Comparison of ENCODE assay signal across 1 cellular context in the genomic region with DNA sequence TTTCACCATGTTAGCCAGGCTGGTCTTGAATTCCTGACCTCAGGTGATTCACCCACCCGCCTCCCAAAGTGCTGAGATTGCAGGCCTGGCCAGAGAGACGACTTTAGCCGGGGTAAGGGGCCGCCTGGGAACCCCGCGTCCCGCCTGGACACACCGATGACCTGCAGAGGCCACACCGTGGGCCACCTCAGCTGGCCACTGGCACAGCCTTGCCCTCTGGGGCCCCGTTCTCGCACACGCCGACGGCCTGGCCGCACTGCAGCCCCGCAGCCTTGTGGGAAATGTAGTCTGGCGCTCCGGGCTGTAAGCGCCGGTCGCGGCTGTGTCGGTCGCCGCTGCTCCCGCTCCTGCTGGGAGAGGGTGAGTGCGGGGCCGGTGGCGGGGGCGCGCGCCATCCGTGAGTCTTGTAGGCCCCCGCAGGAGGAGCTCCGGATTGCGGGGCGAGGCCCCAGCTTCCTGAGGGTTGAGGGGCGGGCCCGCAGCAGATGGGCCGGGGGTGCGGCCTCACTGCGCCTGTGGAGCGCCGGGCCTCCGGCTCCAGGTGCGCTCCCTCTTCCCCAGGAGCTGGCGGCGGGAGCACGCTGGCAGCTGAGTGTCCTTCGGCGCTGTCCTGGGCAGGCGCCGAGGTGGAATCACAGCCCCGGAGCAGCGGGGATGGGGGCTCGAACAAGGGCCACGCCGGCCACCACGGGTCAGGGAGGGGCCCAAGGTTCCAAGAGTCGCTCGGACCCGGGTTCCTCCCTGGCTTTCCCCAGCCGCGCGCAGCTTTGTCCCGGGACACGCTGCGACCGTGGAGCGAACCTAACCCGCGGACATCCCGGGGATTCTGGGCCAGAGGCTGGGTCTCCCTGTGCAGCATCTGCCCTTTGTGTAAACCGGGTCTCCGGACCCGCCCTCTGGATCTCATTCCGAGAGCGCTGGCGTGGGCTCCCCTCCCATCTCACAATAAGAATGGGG.
TF ChIP-seq lines count a peak whose summit lies in the region.

A gene (plus strand): TSS at position 299 of the 957 bp plus-strand sequence. CDS start 35,401 bp downstream, outside the sequence.

TF ChIP-seq in HepG2, 621 proteins besides CTCF, POLR2A, EP300 and RAD21 (continued from another document and continues in another):
- TF ChIP-seq, protein P1, sequence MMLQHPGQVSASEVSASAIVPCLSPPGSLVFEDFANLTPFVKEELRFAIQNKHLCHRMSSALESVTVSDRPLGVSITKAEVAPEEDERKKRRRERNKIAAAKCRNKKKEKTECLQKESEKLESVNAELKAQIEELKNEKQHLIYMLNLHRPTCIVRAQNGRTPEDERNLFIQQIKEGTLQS (CRISPR knock-in tag; IDR thresholded peaks at IDR 0.05): no peak
- TF ChIP-seq, protein P2, sequence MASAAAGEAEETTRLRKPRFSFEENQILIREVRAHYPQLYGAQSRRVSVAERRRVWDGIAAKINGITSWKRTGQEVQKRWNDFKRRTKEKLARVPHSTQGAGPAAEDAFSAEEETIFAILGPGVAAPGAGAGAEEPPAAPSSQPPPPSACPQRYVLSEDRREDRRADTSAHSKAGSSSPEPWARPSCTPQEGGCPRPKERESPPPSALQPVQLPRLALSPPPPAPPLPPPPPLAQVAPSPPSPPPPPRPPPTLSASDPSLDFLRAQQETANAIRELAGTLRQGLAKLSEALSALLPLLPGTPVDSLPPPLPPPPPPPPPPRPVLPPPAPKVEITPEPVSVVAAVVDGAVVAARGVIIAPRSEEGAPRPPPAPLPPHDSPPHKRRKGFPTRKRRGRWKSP (CRISPR knock-in tag; IDR thresholded peaks at IDR 0.05): no peak
- TF ChIP-seq, protein P3, sequence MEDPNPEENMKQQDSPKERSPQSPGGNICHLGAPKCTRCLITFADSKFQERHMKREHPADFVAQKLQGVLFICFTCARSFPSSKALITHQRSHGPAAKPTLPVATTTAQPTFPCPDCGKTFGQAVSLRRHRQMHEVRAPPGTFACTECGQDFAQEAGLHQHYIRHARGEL (CRISPR knock-in tag; IDR thresholded peaks at IDR 0.05): no peak
- TF ChIP-seq, protein P4, sequence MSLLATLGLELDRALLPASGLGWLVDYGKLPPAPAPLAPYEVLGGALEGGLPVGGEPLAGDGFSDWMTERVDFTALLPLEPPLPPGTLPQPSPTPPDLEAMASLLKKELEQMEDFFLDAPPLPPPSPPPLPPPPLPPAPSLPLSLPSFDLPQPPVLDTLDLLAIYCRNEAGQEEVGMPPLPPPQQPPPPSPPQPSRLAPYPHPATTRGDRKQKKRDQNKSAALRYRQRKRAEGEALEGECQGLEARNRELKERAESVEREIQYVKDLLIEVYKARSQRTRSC (CRISPR knock-in tag; IDR thresholded peaks at IDR 0.05; ENCODE audit: low read depth): no peak
- TF ChIP-seq MYC (CRISPR knock-in tag; IDR thresholded peaks at IDR 0.05; ENCODE audit: borderline replicate concordance) (peak; percentile 57), JUND (CRISPR knock-in tag; IDR thresholded peaks at IDR 0.05) (no peak), ARHGAP35 (CRISPR knock-in tag; IDR thresholded peaks at IDR 0.05; ENCODE audit: borderline replicate concordance) (no peak), ZNF33B (CRISPR knock-in tag; IDR thresholded peaks at IDR 0.05) (no peak), REL (CRISPR knock-in tag; conservative IDR thresholded peaks at IDR 0.05) (no peak), ZNF776 (CRISPR knock-in tag; IDR thresholded peaks at IDR 0.05) (no peak), FOSL1 (CRISPR knock-in tag; IDR thresholded peaks at IDR 0.05; ENCODE audit: borderline replicate concordance) (no peak), ZNF546 (CRISPR knock-in tag; conservative IDR thresholded peaks at IDR 0.05) (0 out of 2 replicates have a peak, but pooled peaks have one; percentile 49), BCL6 (CRISPR knock-in tag; IDR thresholded peaks at IDR 0.05) (no peak), YY1 (IDR thresholded peaks at IDR 0.05; ENCODE audit: insufficient read depth, insufficient replicate concordance, low read depth, low read length) (peak; percentile 13), MTF2 (CRISPR knock-in tag; IDR thresholded peaks at IDR 0.05; ENCODE audit: borderline replicate concordance) (no peak; the same call in 1 of the 2 replicates), ZNF709 (CRISPR knock-in tag; IDR thresholded peaks at IDR 0.05) (no peak; the same call in 1 of the 2 replicates), MED1 (CRISPR knock-in tag; IDR thresholded peaks at IDR 0.05) (peak; percentile 28; the same call in 1 of the 2 replicates), ZFX (CRISPR knock-in tag; IDR thresholded peaks at IDR 0.05; ENCODE audit: low read depth) (peak; percentile 90), ZNF20 (CRISPR knock-in tag; IDR thresholded peaks at IDR 0.05) (0 out of 2 replicates have a peak, but pooled peaks have one; percentile 42), ZNF143 (CRISPR knock-in tag; IDR thresholded peaks at IDR 0.05) (peak; percentile 90), ZNF557 (CRISPR knock-in tag; IDR thresholded peaks at IDR 0.05) (no peak), TEAD3 (CRISPR knock-in tag; optimal IDR thresholded peaks at IDR 0.05; ENCODE audit: borderline replicate concordance) (no peak), ZNF550 (CRISPR knock-in tag; IDR thresholded peaks at IDR 0.05; ENCODE audit: borderline replicate concordance) (no peak), MBNL3 (CRISPR knock-in tag; conservative IDR thresholded peaks at IDR 0.05) (no peak), ZNF790 (CRISPR knock-in tag; IDR thresholded peaks at IDR 0.05; ENCODE audit: borderline replicate concordance) (no peak), SKI (IDR thresholded peaks at IDR 0.05; ENCODE audit: partially characterized antibody) (no peak), RBFOX2 (IDR thresholded peaks at IDR 0.05; ENCODE audit: low read depth, low read length) (peak; percentile 83)
- TF ChIP-seq, protein P5, sequence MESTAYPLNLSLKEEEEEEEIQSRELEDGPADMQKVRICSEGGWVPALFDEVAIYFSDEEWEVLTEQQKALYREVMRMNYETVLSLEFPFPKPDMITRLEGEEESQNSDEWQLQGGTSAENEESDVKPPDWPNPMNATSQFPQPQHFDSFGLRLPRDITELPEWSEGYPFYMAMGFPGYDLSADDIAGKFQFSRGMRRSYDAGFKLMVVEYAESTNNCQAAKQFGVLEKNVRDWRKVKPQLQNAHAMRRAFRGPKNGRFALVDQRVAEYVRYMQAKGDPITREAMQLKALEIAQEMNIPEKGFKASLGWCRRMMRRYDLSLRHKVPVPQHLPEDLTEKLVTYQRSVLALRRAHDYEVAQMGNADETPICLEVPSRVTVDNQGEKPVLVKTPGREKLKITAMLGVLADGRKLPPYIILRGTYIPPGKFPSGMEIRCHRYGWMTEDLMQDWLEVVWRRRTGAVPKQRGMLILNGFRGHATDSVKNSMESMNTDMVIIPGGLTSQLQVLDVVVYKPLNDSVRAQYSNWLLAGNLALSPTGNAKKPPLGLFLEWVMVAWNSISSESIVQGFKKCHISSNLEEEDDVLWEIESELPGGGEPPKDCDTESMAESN (CRISPR knock-in tag; conservative IDR thresholded peaks at IDR 0.05): no peak
- TF ChIP-seq, protein P6, sequence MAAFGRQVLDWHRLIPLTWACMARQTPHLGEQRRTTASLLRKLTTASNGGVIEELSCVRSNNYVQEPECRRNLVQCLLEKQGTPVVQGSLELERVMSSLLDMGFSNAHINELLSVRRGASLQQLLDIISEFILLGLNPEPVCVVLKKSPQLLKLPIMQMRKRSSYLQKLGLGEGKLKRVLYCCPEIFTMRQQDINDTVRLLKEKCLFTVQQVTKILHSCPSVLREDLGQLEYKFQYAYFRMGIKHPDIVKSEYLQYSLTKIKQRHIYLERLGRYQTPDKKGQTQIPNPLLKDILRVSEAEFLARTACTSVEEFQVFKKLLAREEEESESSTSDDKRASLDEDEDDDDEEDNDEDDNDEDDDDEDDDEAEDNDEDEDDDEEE (CRISPR knock-in tag; IDR thresholded peaks at IDR 0.05): no peak
- TF ChIP-seq, protein P7, sequence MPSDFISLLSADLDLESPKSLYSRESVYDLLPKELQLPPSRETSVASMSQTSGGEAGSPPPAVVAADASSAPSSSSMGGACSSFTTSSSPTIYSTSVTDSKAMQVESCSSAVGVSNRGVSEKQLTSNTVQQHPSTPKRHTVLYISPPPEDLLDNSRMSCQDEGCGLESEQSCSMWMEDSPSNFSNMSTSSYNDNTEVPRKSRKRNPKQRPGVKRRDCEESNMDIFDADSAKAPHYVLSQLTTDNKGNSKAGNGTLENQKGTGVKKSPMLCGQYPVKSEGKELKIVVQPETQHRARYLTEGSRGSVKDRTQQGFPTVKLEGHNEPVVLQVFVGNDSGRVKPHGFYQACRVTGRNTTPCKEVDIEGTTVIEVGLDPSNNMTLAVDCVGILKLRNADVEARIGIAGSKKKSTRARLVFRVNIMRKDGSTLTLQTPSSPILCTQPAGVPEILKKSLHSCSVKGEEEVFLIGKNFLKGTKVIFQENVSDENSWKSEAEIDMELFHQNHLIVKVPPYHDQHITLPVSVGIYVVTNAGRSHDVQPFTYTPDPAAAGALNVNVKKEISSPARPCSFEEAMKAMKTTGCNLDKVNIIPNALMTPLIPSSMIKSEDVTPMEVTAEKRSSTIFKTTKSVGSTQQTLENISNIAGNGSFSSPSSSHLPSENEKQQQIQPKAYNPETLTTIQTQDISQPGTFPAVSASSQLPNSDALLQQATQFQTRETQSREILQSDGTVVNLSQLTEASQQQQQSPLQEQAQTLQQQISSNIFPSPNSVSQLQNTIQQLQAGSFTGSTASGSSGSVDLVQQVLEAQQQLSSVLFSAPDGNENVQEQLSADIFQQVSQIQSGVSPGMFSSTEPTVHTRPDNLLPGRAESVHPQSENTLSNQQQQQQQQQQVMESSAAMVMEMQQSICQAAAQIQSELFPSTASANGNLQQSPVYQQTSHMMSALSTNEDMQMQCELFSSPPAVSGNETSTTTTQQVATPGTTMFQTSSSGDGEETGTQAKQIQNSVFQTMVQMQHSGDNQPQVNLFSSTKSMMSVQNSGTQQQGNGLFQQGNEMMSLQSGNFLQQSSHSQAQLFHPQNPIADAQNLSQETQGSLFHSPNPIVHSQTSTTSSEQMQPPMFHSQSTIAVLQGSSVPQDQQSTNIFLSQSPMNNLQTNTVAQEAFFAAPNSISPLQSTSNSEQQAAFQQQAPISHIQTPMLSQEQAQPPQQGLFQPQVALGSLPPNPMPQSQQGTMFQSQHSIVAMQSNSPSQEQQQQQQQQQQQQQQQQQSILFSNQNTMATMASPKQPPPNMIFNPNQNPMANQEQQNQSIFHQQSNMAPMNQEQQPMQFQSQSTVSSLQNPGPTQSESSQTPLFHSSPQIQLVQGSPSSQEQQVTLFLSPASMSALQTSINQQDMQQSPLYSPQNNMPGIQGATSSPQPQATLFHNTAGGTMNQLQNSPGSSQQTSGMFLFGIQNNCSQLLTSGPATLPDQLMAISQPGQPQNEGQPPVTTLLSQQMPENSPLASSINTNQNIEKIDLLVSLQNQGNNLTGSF (CRISPR knock-in tag; IDR thresholded peaks at IDR 0.05): no peak; the same call in 1 of the 2 replicates
- TF ChIP-seq, protein P8, sequence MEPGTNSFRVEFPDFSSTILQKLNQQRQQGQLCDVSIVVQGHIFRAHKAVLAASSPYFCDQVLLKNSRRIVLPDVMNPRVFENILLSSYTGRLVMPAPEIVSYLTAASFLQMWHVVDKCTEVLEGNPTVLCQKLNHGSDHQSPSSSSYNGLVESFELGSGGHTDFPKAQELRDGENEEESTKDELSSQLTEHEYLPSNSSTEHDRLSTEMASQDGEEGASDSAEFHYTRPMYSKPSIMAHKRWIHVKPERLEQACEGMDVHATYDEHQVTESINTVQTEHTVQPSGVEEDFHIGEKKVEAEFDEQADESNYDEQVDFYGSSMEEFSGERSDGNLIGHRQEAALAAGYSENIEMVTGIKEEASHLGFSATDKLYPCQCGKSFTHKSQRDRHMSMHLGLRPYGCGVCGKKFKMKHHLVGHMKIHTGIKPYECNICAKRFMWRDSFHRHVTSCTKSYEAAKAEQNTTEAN (CRISPR knock-in tag; conservative IDR thresholded peaks at IDR 0.05): 0 out of 2 replicates have a peak, but pooled peaks have one; percentile 20
- TF ChIP-seq, protein P9, sequence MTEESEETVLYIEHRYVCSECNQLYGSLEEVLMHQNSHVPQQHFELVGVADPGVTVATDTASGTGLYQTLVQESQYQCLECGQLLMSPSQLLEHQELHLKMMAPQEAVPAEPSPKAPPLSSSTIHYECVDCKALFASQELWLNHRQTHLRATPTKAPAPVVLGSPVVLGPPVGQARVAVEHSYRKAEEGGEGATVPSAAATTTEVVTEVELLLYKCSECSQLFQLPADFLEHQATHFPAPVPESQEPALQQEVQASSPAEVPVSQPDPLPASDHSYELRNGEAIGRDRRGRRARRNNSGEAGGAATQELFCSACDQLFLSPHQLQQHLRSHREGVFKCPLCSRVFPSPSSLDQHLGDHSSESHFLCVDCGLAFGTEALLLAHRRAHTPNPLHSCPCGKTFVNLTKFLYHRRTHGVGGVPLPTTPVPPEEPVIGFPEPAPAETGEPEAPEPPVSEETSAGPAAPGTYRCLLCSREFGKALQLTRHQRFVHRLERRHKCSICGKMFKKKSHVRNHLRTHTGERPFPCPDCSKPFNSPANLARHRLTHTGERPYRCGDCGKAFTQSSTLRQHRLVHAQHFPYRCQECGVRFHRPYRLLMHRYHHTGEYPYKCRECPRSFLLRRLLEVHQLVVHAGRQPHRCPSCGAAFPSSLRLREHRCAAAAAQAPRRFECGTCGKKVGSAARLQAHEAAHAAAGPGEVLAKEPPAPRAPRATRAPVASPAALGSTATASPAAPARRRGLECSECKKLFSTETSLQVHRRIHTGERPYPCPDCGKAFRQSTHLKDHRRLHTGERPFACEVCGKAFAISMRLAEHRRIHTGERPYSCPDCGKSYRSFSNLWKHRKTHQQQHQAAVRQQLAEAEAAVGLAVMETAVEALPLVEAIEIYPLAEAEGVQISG (CRISPR knock-in tag; IDR thresholded peaks at IDR 0.05): peak; percentile 55; the same call in 1 of the 2 replicates
- TF ChIP-seq, protein P10, sequence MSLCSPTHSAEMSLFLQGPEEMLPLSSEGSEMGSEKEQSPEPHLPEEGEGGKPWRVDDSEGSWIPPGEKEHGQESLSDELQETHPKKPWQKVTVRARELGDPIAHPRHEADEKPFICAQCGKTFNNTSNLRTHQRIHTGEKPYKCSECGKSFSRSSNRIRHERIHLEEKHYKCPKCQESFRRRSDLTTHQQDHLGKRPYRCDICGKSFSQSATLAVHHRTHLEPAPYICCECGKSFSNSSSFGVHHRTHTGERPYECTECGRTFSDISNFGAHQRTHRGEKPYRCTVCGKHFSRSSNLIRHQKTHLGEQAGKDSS (CRISPR knock-in tag; IDR thresholded peaks at IDR 0.05; ENCODE audit: borderline replicate concordance, low read depth): 0 out of 2 replicates have a peak, but pooled peaks have one; percentile 17
